Comparison of ENCODE assay signal across 8 cellular contexts in genomic region chr10:46992794-46993552, GRCh38.
DNase-seq lines count a peak whose midpoint lies in the region; ATAC-seq and TF ChIP-seq lines count a peak whose summit lies in the region.

No MANE protein-coding gene starts in this region.

- H3K27me3 Mint-ChIP-seq in immature natural killer cell (ENCODE audit: low read depth in 3 of 3): peaks cover 0 to 8% (median 2%) of the 10 kb centered on the region in 3 donors

- DNase-seq in activated effector memory CD4-positive, alpha-beta T cell treated with anti-CD3 and anti-CD28 coated beads, Interleukin-2, amount 50 U/mL, for 16 hours: peak; percentile 48
- DNase-seq in activated effector memory CD4-positive, alpha-beta T cell treated with Interleukin-2 at 50 U/mL for 16 hours: no peak
- DNase-seq in PC-9 (peak in 1 of 2 experiments; percentile 26), epithelial cell of proximal tubule (ENCODE audit: low read depth) (no peak), non-pigmented ciliary epithelial cell (ENCODE audit: low read depth) (peak; percentile 23), immature natural killer cell (no peak)

- intact Hi-C loops in PC-9 (cut with micrococcal nuclease; ENCODE audit: unreplicated experiment): no loop called here

- H3K9me3 ChIP-seq in PC-9 (ENCODE audit: insufficient read depth, low read depth): no peaks in the 10 kb centered on the region

- H3K27ac Mint-ChIP-seq in immature natural killer cell: no peak overlapping the region

- no peaks in the 10 kb centered on the region for H3K4me1 ChIP-seq in PC-9 (replicated peaks; ENCODE audit: insufficient read depth)

- H3K27ac ChIP-seq in PC-9: no peak overlapping the region

- peak; percentile 58 for TF ChIP-seq CTCF in PC-9 (conservative IDR thresholded peaks at IDR 0.05)
- peak; percentile 53 for TF ChIP-seq CTCF in epithelial cell of proximal tubule (conservative IDR thresholded peaks at IDR 0.05; ENCODE audit: low read depth, low read length)

- H3K9me3 Mint-ChIP-seq in immature natural killer cell: peaks cover 0 to 7% (median 0%) of the 10 kb centered on the region in 6 donors

- CTCF ChIA-PET in PC-9 (lab: Charles Lee): interaction anchor here (1.2 to 1.6 kb wide), 2 partner anchors 319 to 347 kb away, joined by 3 to 6 read pairs; no protein-coding TSS in a partner anchor

- H2AFZ ChIP-seq in PC-9: no peak overlapping the region

- H3K9me2 ChIP-seq in PC-9 (ENCODE audit: insufficient read depth): no peaks in the 10 kb centered on the region

- H4K20me1 ChIP-seq in PC-9 (ENCODE audit: insufficient read depth): no peaks in the 10 kb centered on the region; the same call in 1 of the 2 replicates

- H3K4me1 Mint-ChIP-seq in immature natural killer cell: no peaks in the 10 kb centered on the region

- H3K4me2 ChIP-seq in PC-9: no peak overlapping the region

- no peaks in the 10 kb centered on the region for H3K79me2 ChIP-seq in PC-9 (ENCODE audit: low read depth)

- no peaks in the 10 kb centered on the region for H3F3A ChIP-seq in PC-9 (ENCODE audit: insufficient read depth, low read depth)

- H3K27me3 ChIP-seq in PC-9 (ENCODE audit: insufficient read depth, low read depth): no peaks in the 10 kb centered on the region

- H3K4me3 ChIP-seq in PC-9: no peak overlapping the region
- no peak overlapping the region for H3K4me3 ChIP-seq in epithelial cell of proximal tubule (ENCODE audit: low read depth, low read length)

- H3K4me3 Mint-ChIP-seq in immature natural killer cell: no peak overlapping the region

- no peaks in the 10 kb centered on the region for H3K36me3 ChIP-seq in PC-9 (ENCODE audit: low read depth)

- POLR2A ChIA-PET in PC-9 (lab: Charles Lee; ENCODE audit: unreplicated experiment): interaction anchor here (0.5 kb wide), 1 partner anchor 437 kb away, joined by 3 read pairs; the partner anchor contains the start of gene GPRIN2

- BruUV-seq in PC-9 (replicated peaks; lab: Mats Ljungman, UMichigan): no TSS peak

- H3K36me3 Mint-ChIP-seq in immature natural killer cell: no peaks in the 10 kb centered on the region

- ATAC-seq in GM21515 (IDR thresholded peaks at IDR 0.05; ENCODE audit: unreplicated experiment) (no peak), HG02759 (IDR thresholded peaks at IDR 0.05; ENCODE audit: unreplicated experiment) (no peak)

Comparison
In these comparisons a context has a peak if more than half of its experiments do, and no peak if none do; other contexts are left out.
1. DNase-seq: peak in activated effector memory CD4-positive, alpha-beta T cell treated with anti-CD3 and anti-CD28 coated beads, Interleukin-2, amount 50 U/mL, for 16 hours (single experiment) and non-pigmented ciliary epithelial cell (single experiment); none in activated effector memory CD4-positive, alpha-beta T cell treated with Interleukin-2 at 50 U/mL for 16 hours (single experiment), epithelial cell of proximal tubule (single experiment) and immature natural killer cell (0 of 3).